Comparison of ENCODE assay signal across 8 cellular contexts in the genomic region with DNA sequence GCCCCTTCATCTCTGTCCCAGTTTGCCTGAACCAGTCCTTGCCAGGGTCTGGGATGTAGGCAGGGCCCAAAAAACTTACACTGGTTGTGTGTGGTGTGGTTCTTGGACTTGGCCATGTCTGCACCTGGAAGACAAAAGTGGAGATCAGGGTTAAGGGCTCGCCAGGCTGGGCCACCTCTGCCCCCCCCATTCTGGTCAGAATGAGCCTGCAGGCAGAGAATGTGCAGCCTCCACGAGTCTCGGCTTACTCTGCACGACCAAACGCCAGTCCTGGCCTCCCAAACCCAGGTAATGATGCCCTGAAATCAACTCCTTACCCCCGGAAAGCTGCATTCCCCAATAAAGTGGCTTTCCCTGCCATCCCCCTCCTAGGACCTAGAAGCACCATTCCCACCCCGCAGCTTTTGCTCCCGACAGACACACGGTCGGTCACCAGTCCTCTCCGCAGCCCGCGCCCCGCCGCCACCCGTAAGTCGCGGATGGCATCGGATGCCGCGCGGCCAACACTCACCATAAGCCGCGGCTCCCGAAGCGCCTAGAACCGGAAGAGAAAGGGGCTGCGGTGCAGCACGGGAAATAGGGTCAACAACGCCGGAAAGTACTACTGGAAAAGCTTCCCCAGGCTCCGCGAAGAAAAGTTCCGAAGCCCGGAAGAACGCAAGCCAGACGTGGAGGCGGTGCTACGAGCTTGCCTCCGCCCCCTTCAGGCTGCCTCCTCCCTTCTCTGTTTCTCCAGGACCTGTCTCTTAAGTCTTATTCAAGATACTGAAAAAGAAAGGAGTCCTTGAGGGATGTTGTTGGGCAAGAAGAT. TPM values are rescaled to one million over a fixed set of nuclear protein-coding genes. Genes with fewer than 3 reads are reported as not detected.
A peak's percentile ranks its signal among the peaks of the same experiment; 100 is the strongest.
DNase-seq lines count a peak whose midpoint lies in the region; ATAC-seq and FAIRE-seq lines count a peak whose summit lies in the region.

A gene (minus strand): TSS at position 550 of the 811 bp plus-strand sequence. CDS start 434 bp downstream, at position 116.

- ATAC-seq in GM18498 (IDR thresholded peaks at IDR 0.05; ENCODE audit: unreplicated experiment) = peak; percentile 86
- peak; percentile 89 for ATAC-seq in HG02885 (IDR thresholded peaks at IDR 0.05; ENCODE audit: poor library complexity, unreplicated experiment)
- peak; percentile 94 for ATAC-seq in left ventricle myocardium superior

- no peak for FAIRE-seq in urothelium cell line (lab: Jason Lieb, UNC)

- peak; percentile 70 for DNase-seq in NCI-H187 treated with DMSO at 0.1 percent for 48 hours (lab: John Stamatoyannopoulos, UW)
- DNase-seq in T-helper 2 cell = peak; percentile 72 to 97 (median 87)
- peak; percentile 44 to 93 (median 83) for DNase-seq in amygdala (lab: John Stamatoyannopoulos, UW)
- peak; percentile 91 for DNase-seq in left ventricle myocardium superior
- DNase-seq in pulmonary artery endothelial cell (ENCODE audit: low read depth, low spot score) = peak; percentile 88
- DNase-seq in urothelium cell line (ENCODE audit: low spot score) = peak; percentile 92

- intact Hi-C loops in left ventricle myocardium superior (cut with micrococcal nuclease) = no loop called here

RNA-seq across cellular contexts. Expression of the gene that starts here (rescaled TPM):
- 663 TPM for total RNA-seq in left ventricle myocardium superior
- 990 and 1,401 TPM in 2 replicates for total RNA-seq in pulmonary artery endothelial cell

Comparison
In these comparisons a context has a peak if more than half of its experiments do, and no peak if none do; other contexts are left out.
1. Peak in every context shown above with its lines: DNase-seq and ATAC-seq.